Comparison of ENCODE assay signal across 20 cellular contexts in genomic region chr2:71462056-71462605, GRCh38. TPM values are rescaled to one million over a fixed set of nuclear protein-coding genes. Genes with fewer than 3 reads are reported as not detected.
A peak's percentile ranks its signal among the peaks of the same experiment; 100 is the strongest.
DNase-seq lines count a peak whose midpoint lies in the region; ATAC-seq and TF ChIP-seq lines count a peak whose summit lies in the region.
"Had no signal": no experiment of that assay in that cellular context is flagged by ENCODE, and none has a peak within 500 bp of the region (broad histone marks: within the 10 kb centered on the region; RNA-seq: fewer than 3 reads in every experiment).

No MANE protein-coding gene starts in this region.

- peaks cover 0 to 76% of the 10 kb centered on the region in 2 donors for H3K4me1 ChIP-seq in right atrium auricular region
- peaks cover 0 to 84% (median 56%) of the 10 kb centered on the region in 12 donors for H3K4me1 ChIP-seq in heart left ventricle
- no peaks in the 10 kb centered on the region for H3K4me1 ChIP-seq in endodermal cell (ENCODE audit: control insufficient read depth, insufficient read depth, low read length)
- H3K4me1 ChIP-seq in neutrophil (ENCODE audit: control insufficient read depth in 1 of 2, insufficient read depth in 1 of 2, low read depth in 1 of 2, low read length in 1 of 2), result peaks cover 91 to 100% of the 10 kb centered on the region in 2 experiments
- H3K4me1 ChIP-seq: Caco-2 had no signal

- no peaks in the 10 kb centered on the region for H3K36me3 Mint-ChIP-seq in endodermal cell (ENCODE audit: low read depth)
- H3K36me3 Mint-ChIP-seq: CD4-positive, alpha-beta memory T cell had no signal

- 84 to 96% (median 91%) methylated on average over 4 to 8 of the region's 8 CpGs for WGBS in heart left ventricle, 4 donors
- WGBS in endodermal cell (ENCODE audit: insufficient coverage in 1 of 2, insufficient read length in 1 of 2), 2 experiments, result 92 to 100% methylated on average over 3 to 8 of the region's 8 CpGs

- H3K4me1 Mint-ChIP-seq in endodermal cell, result peaks cover 18% of the 10 kb centered on the region

- H3K9me3 ChIP-seq in right atrium auricular region, result no peaks in the 10 kb centered on the region
- peaks cover 0 to 9% (median 0%) of the 10 kb centered on the region in 12 donors for H3K9me3 ChIP-seq in heart left ventricle
- no peaks in the 10 kb centered on the region for H3K9me3 ChIP-seq in endodermal cell (ENCODE audit: control insufficient read depth, low read length)
- H3K9me3 ChIP-seq in neutrophil, result no peaks in the 10 kb centered on the region
- H3K9me3 ChIP-seq: Caco-2 had no signal

- H3K27me3 ChIP-seq in right atrium auricular region (no peaks in the 10 kb centered on the region), heart left ventricle (no peaks in the 10 kb centered on the region), endodermal cell (ENCODE audit: control insufficient read depth, insufficient read depth, low read length, poor library complexity, severe bottlenecking) (peaks cover 38% of the 10 kb centered on the region), neutrophil (no peaks in the 10 kb centered on the region)

- no peak overlapping the region for H3K27ac Mint-ChIP-seq in endodermal cell
- H3K27ac Mint-ChIP-seq: CD4-positive, alpha-beta memory T cell had no signal

- H3K27me3 Mint-ChIP-seq in endodermal cell (ENCODE audit: insufficient read depth), result peaks cover 26% of the 10 kb centered on the region

- H3K36me3 ChIP-seq in right atrium auricular region (no peaks in the 10 kb centered on the region), heart left ventricle (no peaks in the 10 kb centered on the region), endodermal cell (ENCODE audit: control insufficient read depth, insufficient read depth, low read length) (no peaks in the 10 kb centered on the region), neutrophil (peaks cover 70% of the 10 kb centered on the region)
- H3K36me3 ChIP-seq: BLaER1 had no signal

- no peak overlapping the region for H3K27ac ChIP-seq in right atrium auricular region
- peak overlapping the region in 1 of 12 donors; percentile 20 for H3K27ac ChIP-seq in heart left ventricle
- no peak overlapping the region for H3K27ac ChIP-seq in endodermal cell (ENCODE audit: low read depth, low read length)
- H3K27ac ChIP-seq in neutrophil, result peak overlapping the region; percentile 49
- H3K27ac ChIP-seq: BLaER1, GM23248, KMS-11 had no signal

- H3K9ac ChIP-seq in endodermal cell (ENCODE audit: extremely low read depth, low read length, poor library complexity, severe bottlenecking), result no peak overlapping the region
- H3K9ac ChIP-seq: BLaER1, GM23248, KMS-11 had no signal

- peak; percentile 53 for DNase-seq in right atrium auricular region (ENCODE audit: low spot score)
- DNase-seq in heart left ventricle, result no peak
- DNase-seq in endodermal cell, result peak; percentile 39
- no peak for DNase-seq in OCI-M1 (lab: John Stamatoyannopoulos, UW)
- no peak for DNase-seq in NCI-H2081 treated with DMSO at 0.1 percent for 48 hours (lab: John Stamatoyannopoulos, UW)
- DNase-seq: Caco-2; CD4-positive, alpha-beta memory T cell; DMS153; GM23248; HCEC 1CT; MV-4-11; NCI-H1105 treated with DMSO at 0.1 percent for 48 hours; NCI-H2029 treated with DMSO at 0.1 percent for 48 hours; NCI-H2171 treated with DMSO at 0.1 percent for 48 hours; NCI-H526 had no signal

- no peak for ATAC-seq in heart left ventricle
- no peak for ATAC-seq in HG02678 (IDR thresholded peaks at IDR 0.05; ENCODE audit: unreplicated experiment)

- H3K4me3 ChIP-seq in right atrium auricular region (no peak overlapping the region), heart left ventricle (no peak overlapping the region), endodermal cell (ENCODE audit: low read length) (no peak overlapping the region), neutrophil (ENCODE audit: low read depth in 1 of 2, low read length in 1 of 2) (no peak overlapping the region)
- H3K4me3 ChIP-seq: BLaER1, GM23248 had no signal

- H3K9me3 Mint-ChIP-seq in endodermal cell, result no peaks in the 10 kb centered on the region

- no peak overlapping the region for H3K4me3 Mint-ChIP-seq in endodermal cell
- H3K4me3 Mint-ChIP-seq: CD4-positive, alpha-beta memory T cell had no signal

- TF ChIP-seq CTCF in right atrium auricular region (IDR thresholded peaks at IDR 0.05) (no peak), heart left ventricle (IDR thresholded peaks at IDR 0.05) (no peak), endodermal cell (conservative IDR thresholded peaks at IDR 0.05) (no peak), neutrophil (IDR thresholded peaks at IDR 0.05) (no peak)

- no peak for TF ChIP-seq POLR2A in heart left ventricle (IDR thresholded peaks at IDR 0.05)

- intact Hi-C loops in heart left ventricle (cut with DNase I), result loop anchor here in 2 of 10 donors (2.0 to 5.0 kb wide), 2 partner anchors 43 to 45 kb away; no protein-coding TSS in a partner anchor

RNA-seq across cellular contexts. Expression of gene DYSF, which starts 8.8 kb away (rescaled TPM):
- total RNA-seq in right atrium auricular region, result 10 to 100 TPM; 31.3 to 52.1 TPM
- total RNA-seq in heart left ventricle, result 10 to 100 TPM; 51.8 to 99.9 (median 80.4) TPM
- 10 to 100 TPM; 25.5 to 33.6 TPM for polyA plus RNA-seq in heart left ventricle
- 1 to 10 TPM; 1.4 to 3.1 TPM for total RNA-seq in endodermal cell
- 1.5 TPM for polyA plus RNA-seq in endodermal cell (2013, experiment 1 of 2)
- polyA plus RNA-seq in endodermal cell (2013, experiment 2 of 2), result 1.2 TPM
- total RNA-seq: OCI-LY7 had no signal
- polyA plus RNA-seq: CD4-positive, alpha-beta memory T cell had no signal

Comparison
In these comparisons a context has a peak if more than half of its experiments do, and no peak if none do; other contexts are left out.
1. DNase-seq: peak in right atrium auricular region (single experiment) and endodermal cell (single experiment); none in heart left ventricle (0 of 5), OCI-M1 (single experiment) and NCI-H2081 treated with DMSO at 0.1 percent for 48 hours (single experiment).
2. RNA of gene DYSF, which starts 8.8 kb away (total RNA-seq): 51.8 to 99.9 TPM in heart left ventricle and 31.3 to 52.1 TPM in right atrium auricular region; 1.4 to 3.1 TPM in endodermal cell; every median in the first group is over 4 times any median in the second.